In genomic region chr11:62854825-62855570, GRCh38 we compare ENCODE assay signal across 8 cellular contexts. TPM values are rescaled to one million over a fixed set of nuclear protein-coding genes. Genes with fewer than 3 reads are reported as not detected.
DNase-seq lines count a peak whose midpoint lies in the region; ATAC-seq, FAIRE-seq and TF ChIP-seq lines count a peak whose summit lies in the region.

No MANE protein-coding gene starts in this region.

- H2AFZ ChIP-seq in neuron (ENCODE audit: low read depth, low read length) = no peak overlapping the region

- no peaks in the 10 kb centered on the region for H3K9me3 ChIP-seq in Caco-2
- H3K9me3 ChIP-seq in NT2/D1 (ENCODE audit: insufficient read depth, low read length) = no peaks in the 10 kb centered on the region
- H3K9me3 ChIP-seq in neuron (ENCODE audit: low read length) = no peaks in the 10 kb centered on the region

- H3K9me3 Mint-ChIP-seq in Caco-2 (ENCODE audit: unreplicated experiment) = no peaks in the 10 kb centered on the region
- H3K9me3 Mint-ChIP-seq in effector memory CD8-positive, alpha-beta T cell = no peaks in the 10 kb centered on the region

- H3K4me3 ChIP-seq in Caco-2 (ENCODE audit: low read depth, low read length) (peak overlapping the region; percentile 81), NT2/D1 (ENCODE audit: insufficient read length, low read depth) (peak overlapping the region; percentile 79), neuron (ENCODE audit: low read length) (peak overlapping the region; percentile 94)

- H3K4me1 ChIP-seq in Caco-2 (peaks cover 41% of the 10 kb centered on the region), NT2/D1 (ENCODE audit: insufficient read depth, insufficient read length) (no peaks in the 10 kb centered on the region), neuron (ENCODE audit: insufficient read depth, low read length) (peaks cover 34% of the 10 kb centered on the region)

- POLR2A ChIA-PET in Caco-2 (lab: Charles Lee) = interaction anchor here (0.5 to 4.0 kb wide), 18 partner anchors 9 to 281 kb away, joined by 3 to 59 read pairs (median 6); partner anchors contain the start of genes C11orf98, CSKMT, EEF1G and HNRNPUL2

- H3K36me3 ChIP-seq in Caco-2 (ENCODE audit: control insufficient read depth, insufficient read depth, low read length) (peaks cover 13% of the 10 kb centered on the region), NT2/D1 (ENCODE audit: insufficient read depth, insufficient read length, low read length) (peaks cover 57% of the 10 kb centered on the region), neuron (ENCODE audit: insufficient read depth, low read length) (peaks cover 36% of the 10 kb centered on the region)

- peak overlapping the region; percentile 77 for H3K4me3 Mint-ChIP-seq in Caco-2 (ENCODE audit: unreplicated experiment)
- H3K4me3 Mint-ChIP-seq in effector memory CD8-positive, alpha-beta T cell = peak overlapping the region; percentile 95 to 96

- peak overlapping the region; percentile 99 for H3K9ac ChIP-seq in NT2/D1 (ENCODE audit: insufficient read length, low read depth)

- no peak for DNase-seq in Caco-2
- DNase-seq in NT2/D1 (ENCODE audit: low read depth, low spot score) = no peak
- no peak for DNase-seq in effector memory CD8-positive, alpha-beta T cell
- DNase-seq in D721Med (ENCODE audit: insufficient read length, low spot score) = no peak
- no peak for DNase-seq in NCI-H2081 treated with DMSO at 0.1 percent for 48 hours (lab: John Stamatoyannopoulos, UW)
- DNase-seq in stimulated activated CD4-positive, alpha-beta T cell treated with anti-CD3 and anti-CD28 coated beads, Interleukin-1b, Interleukin-23, amount 100 ng/mL, for 48 hours = no peak
- no peak for DNase-seq in MV-4-11 (lab: John Stamatoyannopoulos, UW)

- no peak for FAIRE-seq in D721Med (lab: Jason Lieb, UNC)

- BruUV-seq in Caco-2 (replicated peaks; lab: Mats Ljungman, UMichigan) = TSS peak; percentile 56

- H3K4me1 Mint-ChIP-seq in Caco-2 (ENCODE audit: low read depth, unreplicated experiment) = peaks cover 37% of the 10 kb centered on the region
- peaks cover 40 to 45% of the 10 kb centered on the region in 2 donors for H3K4me1 Mint-ChIP-seq in effector memory CD8-positive, alpha-beta T cell (ENCODE audit: low read depth in 2 of 2)

- CTCF ChIA-PET in Caco-2 (lab: Charles Lee) = interaction anchor here (1.0 to 1.8 kb wide), 2 partner anchors 26 to 66 kb away, joined by 3 to 7 read pairs; partner anchors contain the start of gene SLC3A2

- intact Hi-C loops in Caco-2 (cut with micrococcal nuclease; ENCODE audit: unreplicated experiment) = loop anchor here (10.0 kb wide), 1 partner anchor 130 kb away; the partner anchor contains the start of genes HNRNPUL2 and TTC9C

- TF ChIP-seq CTCF in Caco-2 (IDR thresholded peaks at IDR 0.05; ENCODE audit: insufficient read depth in 1 of 2, low read depth in 1 of 2, low read length in 1 of 2, severe bottlenecking in 1 of 2, unreplicated experiment in 1 of 2) = no peak
- TF ChIP-seq CTCF in D721Med (IDR thresholded peaks at IDR 0.05; ENCODE audit: insufficient read depth, missing control alignments) = no peak

- H3K27ac Mint-ChIP-seq in Caco-2 (ENCODE audit: unreplicated experiment) = peak overlapping the region; percentile 85
- H3K27ac Mint-ChIP-seq in effector memory CD8-positive, alpha-beta T cell = peak overlapping the region; percentile 94

- peaks cover 95% of the 10 kb centered on the region for H3K36me3 Mint-ChIP-seq in Caco-2 (ENCODE audit: insufficient read depth, unreplicated experiment)
- H3K36me3 Mint-ChIP-seq in effector memory CD8-positive, alpha-beta T cell (ENCODE audit: insufficient read depth) = peaks cover 57% of the 10 kb centered on the region

- ATAC-seq in effector memory CD8-positive, alpha-beta T cell (replicated peaks) = peak; percentile 0

- no peaks in the 10 kb centered on the region for H3K27me3 Mint-ChIP-seq in Caco-2 (ENCODE audit: insufficient read depth, unreplicated experiment)
- H3K27me3 Mint-ChIP-seq in effector memory CD8-positive, alpha-beta T cell = no peaks in the 10 kb centered on the region

- H3K27me3 ChIP-seq in Caco-2 (replicated peaks; ENCODE audit: control insufficient read depth, insufficient read depth, low read length) (no peaks in the 10 kb centered on the region), NT2/D1 (ENCODE audit: insufficient read depth, insufficient read length) (no peaks in the 10 kb centered on the region), neuron (ENCODE audit: insufficient read depth, low read length) (no peaks in the 10 kb centered on the region)

RNA-seq across cellular contexts. Expression of gene WDR74, which starts 15.6 kb away (rescaled TPM):
- 112 and 115 TPM in 2 replicates for total RNA-seq in Caco-2 (2022)

RNA-seq across cellular contexts. Expression of gene TEX54, which starts 22.4 kb away (rescaled TPM):
- total RNA-seq in Caco-2 (2022) = 0.95 TPM in 1 of 2 replicates, not detected in the other

RNA-seq across cellular contexts. Expression of gene STX5, which starts 23.1 kb away (rescaled TPM):
- 39.9 and 44.2 TPM in 2 replicates for total RNA-seq in Caco-2 (2022)

RNA-seq across cellular contexts. Expression of gene SLC3A2, which starts 25.7 kb away (rescaled TPM):
- total RNA-seq in Caco-2 (2022) = 763 and 879 TPM in 2 replicates

RNA-seq across cellular contexts. Expression of gene NXF1, which starts 49.8 kb away (rescaled TPM):
- total RNA-seq in Caco-2 (2022) = 77.5 and 77.6 TPM in 2 replicates
